ENCODE assay signal across 2 cellular contexts in the genomic region with DNA sequence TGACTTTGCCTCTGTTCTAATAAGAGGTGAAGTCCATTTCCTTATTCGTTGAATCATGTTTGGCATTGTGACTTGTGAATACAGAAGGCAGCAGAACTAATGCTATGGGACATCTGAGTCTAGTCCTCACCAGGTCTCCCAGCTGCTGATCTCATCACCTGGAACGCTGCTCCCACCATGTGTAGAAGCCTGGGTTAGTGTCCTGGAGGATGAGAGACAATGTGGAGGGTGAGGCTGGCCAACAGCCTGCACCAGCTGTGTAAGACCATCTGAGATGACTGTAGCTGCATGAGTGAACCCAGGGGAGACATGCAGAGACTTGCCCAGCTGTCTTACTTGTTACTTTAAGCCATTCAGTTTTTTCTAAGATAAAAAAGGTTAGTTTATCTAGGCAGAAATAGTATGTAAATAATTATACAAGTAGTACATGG.
TF ChIP-seq lines count a peak whose summit lies in the region.

No MANE protein-coding gene starts in this region.

TF ChIP-seq in SK-N-SH, 30 proteins besides CTCF, POLR2A, EP300 and RAD21 (continued from another document):
- TF ChIP-seq, protein P1, sequence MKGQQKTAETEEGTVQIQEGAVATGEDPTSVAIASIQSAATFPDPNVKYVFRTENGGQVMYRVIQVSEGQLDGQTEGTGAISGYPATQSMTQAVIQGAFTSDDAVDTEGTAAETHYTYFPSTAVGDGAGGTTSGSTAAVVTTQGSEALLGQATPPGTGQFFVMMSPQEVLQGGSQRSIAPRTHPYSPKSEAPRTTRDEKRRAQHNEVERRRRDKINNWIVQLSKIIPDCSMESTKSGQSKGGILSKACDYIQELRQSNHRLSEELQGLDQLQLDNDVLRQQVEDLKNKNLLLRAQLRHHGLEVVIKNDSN (IDR thresholded peaks at IDR 0.05; ENCODE audit: borderline replicate concordance, low read depth) = no peak
- TF ChIP-seq, protein P2, sequence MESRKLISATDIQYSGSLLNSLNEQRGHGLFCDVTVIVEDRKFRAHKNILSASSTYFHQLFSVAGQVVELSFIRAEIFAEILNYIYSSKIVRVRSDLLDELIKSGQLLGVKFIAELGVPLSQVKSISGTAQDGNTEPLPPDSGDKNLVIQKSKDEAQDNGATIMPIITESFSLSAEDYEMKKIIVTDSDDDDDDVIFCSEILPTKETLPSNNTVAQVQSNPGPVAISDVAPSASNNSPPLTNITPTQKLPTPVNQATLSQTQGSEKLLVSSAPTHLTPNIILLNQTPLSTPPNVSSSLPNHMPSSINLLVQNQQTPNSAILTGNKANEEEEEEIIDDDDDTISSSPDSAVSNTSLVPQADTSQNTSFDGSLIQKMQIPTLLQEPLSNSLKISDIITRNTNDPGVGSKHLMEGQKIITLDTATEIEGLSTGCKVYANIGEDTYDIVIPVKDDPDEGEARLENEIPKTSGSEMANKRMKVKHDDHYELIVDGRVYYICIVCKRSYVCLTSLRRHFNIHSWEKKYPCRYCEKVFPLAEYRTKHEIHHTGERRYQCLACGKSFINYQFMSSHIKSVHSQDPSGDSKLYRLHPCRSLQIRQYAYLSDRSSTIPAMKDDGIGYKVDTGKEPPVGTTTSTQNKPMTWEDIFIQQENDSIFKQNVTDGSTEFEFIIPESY (IDR thresholded peaks at IDR 0.05; ENCODE audit: borderline replicate concordance, low read depth) = no peak
- TF ChIP-seq EZH2phosphoT487 (IDR thresholded peaks at IDR 0.05; ENCODE audit: borderline replicate concordance, low read depth) = no peak
- no peak for TF ChIP-seq CHD2 (IDR thresholded peaks at IDR 0.05; ENCODE audit: low read length, partially characterized antibody)
- no peak for TF ChIP-seq RCOR1 (IDR thresholded peaks at IDR 0.05; ENCODE audit: low read length)
- TF ChIP-seq FOXJ3 (CRISPR knock-in tag; IDR thresholded peaks at IDR 0.05) = no peak
- TF ChIP-seq, protein P3, sequence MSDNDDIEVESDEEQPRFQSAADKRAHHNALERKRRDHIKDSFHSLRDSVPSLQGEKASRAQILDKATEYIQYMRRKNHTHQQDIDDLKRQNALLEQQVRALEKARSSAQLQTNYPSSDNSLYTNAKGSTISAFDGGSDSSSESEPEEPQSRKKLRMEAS (IDR thresholded peaks at IDR 0.05; ENCODE audit: low read depth) = no peak
- TF ChIP-seq TAF1 (IDR thresholded peaks at IDR 0.05; ENCODE audit: borderline replicate concordance, low read depth, low read length) = no peak

TF ChIP-seq in SK-N-SH treated with all-trans-retinoic acid at 6 μM for 48 hours, 23 proteins besides CTCF, POLR2A, EP300 and RAD21 (continued from another document):
- TF ChIP-seq, protein P4, sequence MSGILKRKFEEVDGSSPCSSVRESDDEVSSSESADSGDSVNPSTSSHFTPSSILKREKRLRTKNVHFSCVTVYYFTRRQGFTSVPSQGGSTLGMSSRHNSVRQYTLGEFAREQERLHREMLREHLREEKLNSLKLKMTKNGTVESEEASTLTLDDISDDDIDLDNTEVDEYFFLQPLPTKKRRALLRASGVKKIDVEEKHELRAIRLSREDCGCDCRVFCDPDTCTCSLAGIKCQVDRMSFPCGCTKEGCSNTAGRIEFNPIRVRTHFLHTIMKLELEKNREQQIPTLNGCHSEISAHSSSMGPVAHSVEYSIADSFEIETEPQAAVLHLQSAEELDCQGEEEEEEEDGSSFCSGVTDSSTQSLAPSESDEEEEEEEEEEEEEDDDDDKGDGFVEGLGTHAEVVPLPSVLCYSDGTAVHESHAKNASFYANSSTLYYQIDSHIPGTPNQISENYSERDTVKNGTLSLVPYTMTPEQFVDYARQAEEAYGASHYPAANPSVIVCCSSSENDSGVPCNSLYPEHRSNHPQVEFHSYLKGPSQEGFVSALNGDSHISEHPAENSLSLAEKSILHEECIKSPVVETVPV (CRISPR knock-in tag; IDR thresholded peaks at IDR 0.05) = no peak
- TF ChIP-seq GLIS3 (CRISPR knock-in tag; IDR thresholded peaks at IDR 0.05) = no peak
- TF ChIP-seq ZNF565 (CRISPR knock-in tag; conservative IDR thresholded peaks at IDR 0.05; ENCODE audit: low read depth) = no peak
- no peak for TF ChIP-seq BACH2 (CRISPR knock-in tag; IDR thresholded peaks at IDR 0.05; ENCODE audit: borderline replicate concordance)
- no peak for TF ChIP-seq ZNF8 (CRISPR knock-in tag; IDR thresholded peaks at IDR 0.05)
- TF ChIP-seq ZFP30 (CRISPR knock-in tag; IDR thresholded peaks at IDR 0.05) = no peak
- no peak for TF ChIP-seq ZFP3 (CRISPR knock-in tag; IDR thresholded peaks at IDR 0.05)
